ENCODE assay signal across 22 cellular contexts in genomic region chr2:203175371-203175770, GRCh38.
"Had no signal": no experiment of that assay in that cellular context is flagged by ENCODE, and none has a peak within 500 bp of the region (broad histone marks: within the 10 kb centered on the region; RNA-seq: fewer than 3 reads in every experiment).

No MANE protein-coding gene starts in this region.

- H3K4me3 Mint-ChIP-seq: activated CD4-positive, alpha-beta memory T cell treated with anti-CD3 and anti-CD28 coated beads for 36 hours; activated CD4-positive, alpha-beta T cell treated with anti-CD3 and anti-CD28 coated beads for 36 hours; activated naive CD8-positive, alpha-beta T cell treated with anti-CD3 and anti-CD28 coated beads, Interleukin-2, amount 10 ng/mL, durations not matched to agents 7 days and 5 days; activated T-helper 17 cell treated with anti-CD3 and anti-CD28 coated beads, Interleukin-2, amount 50 U/mL, for 72 hours; effector memory CD8-positive, alpha-beta T cell; nephron; stimulated activated naive CD8-positive, alpha-beta T cell treated with anti-CD3 and anti-CD28 coated beads, Interleukin-15, amount 100 ng/mL, for 72 hours; WTC11 had no signal

- DNase-seq: activated CD4-positive, alpha-beta memory T cell treated with anti-CD3 and anti-CD28 coated beads for 36 hours; activated CD4-positive, alpha-beta T cell treated with anti-CD3 and anti-CD28 coated beads for 36 hours; activated naive CD4-positive, alpha-beta T cell treated with Interleukin-2 at 50 U/mL for 16 hours; activated naive CD8-positive, alpha-beta T cell treated with anti-CD3 and anti-CD28 coated beads, Interleukin-2, amount 10 ng/mL, durations not matched to agents 7 days and 5 days; activated T-cell treated with anti-CD3 and anti-CD28 coated beads for 4 hours; anterior cingulate cortex; effector memory CD8-positive, alpha-beta T cell; islet precursor cell; lower lobe of right lung; nucleus accumbens; posterior cingulate gyrus; right cardiac atrium; stimulated activated CD4-positive, alpha-beta T cell treated with anti-CD3 and anti-CD28 coated beads, Interleukin-2, amount 100 ng/mL, for 48 hours; stimulated activated naive CD8-positive, alpha-beta T cell treated with anti-CD3 and anti-CD28 coated beads, Interleukin-15, amount 100 ng/mL, for 72 hours; transverse colon; uterus had no signal

- H3K36me3 Mint-ChIP-seq: WTC11 had no signal

- H3K4me1 Mint-ChIP-seq: activated T-helper 17 cell treated with anti-CD3 and anti-CD28 coated beads, Interleukin-2, amount 50 U/mL, for 72 hours; nephron; WTC11 had no signal

- H3K4me1 ChIP-seq: breast epithelium, lower lobe of right lung, suprapubic skin, transverse colon, uterus had no signal

- H3K4me3 ChIP-seq: breast epithelium, lower lobe of right lung, skin epidermis, suprapubic skin, transverse colon, uterus had no signal

- H3K27ac ChIP-seq: breast epithelium, lower lobe of right lung, skin epidermis, suprapubic skin, transverse colon, uterus had no signal

- H3K9me3 Mint-ChIP-seq: activated CD4-positive, alpha-beta memory T cell treated with anti-CD3 and anti-CD28 coated beads for 36 hours; activated naive CD8-positive, alpha-beta T cell treated with anti-CD3 and anti-CD28 coated beads, Interleukin-2, amount 10 ng/mL, durations not matched to agents 7 days and 5 days; activated T-helper 17 cell treated with anti-CD3 and anti-CD28 coated beads, Interleukin-2, amount 50 U/mL, for 72 hours; effector memory CD8-positive, alpha-beta T cell; nephron; stimulated activated naive CD8-positive, alpha-beta T cell treated with anti-CD3 and anti-CD28 coated beads, Interleukin-15, amount 100 ng/mL, for 72 hours; WTC11 had no signal

- ATAC-seq: activated CD4-positive, alpha-beta T cell treated with anti-CD3 and anti-CD28 coated beads for 36 hours; activated T-helper 17 cell treated with anti-CD3 and anti-CD28 coated beads, Interleukin-2, amount 50 U/mL, for 72 hours; effector memory CD8-positive, alpha-beta T cell; lower lobe of right lung; right cardiac atrium; stimulated activated naive CD8-positive, alpha-beta T cell treated with anti-CD3 and anti-CD28 coated beads, Interleukin-15, amount 100 ng/mL, for 72 hours; WTC11 had no signal

- H3K36me3 ChIP-seq: breast epithelium, uterus had no signal

- H3K9me3 ChIP-seq: breast epithelium, lower lobe of right lung, suprapubic skin, transverse colon, uterus had no signal

- H3K27ac Mint-ChIP-seq: activated CD4-positive, alpha-beta memory T cell treated with anti-CD3 and anti-CD28 coated beads for 36 hours; activated CD4-positive, alpha-beta T cell treated with anti-CD3 and anti-CD28 coated beads for 36 hours; activated naive CD8-positive, alpha-beta T cell treated with anti-CD3 and anti-CD28 coated beads, Interleukin-2, amount 10 ng/mL, durations not matched to agents 7 days and 5 days; activated T-helper 17 cell treated with anti-CD3 and anti-CD28 coated beads, Interleukin-2, amount 50 U/mL, for 72 hours; nephron; stimulated activated naive CD8-positive, alpha-beta T cell treated with anti-CD3 and anti-CD28 coated beads, Interleukin-15, amount 100 ng/mL, for 72 hours; WTC11 had no signal

- H3K27me3 Mint-ChIP-seq: activated CD4-positive, alpha-beta memory T cell treated with anti-CD3 and anti-CD28 coated beads for 36 hours; activated CD4-positive, alpha-beta T cell treated with anti-CD3 and anti-CD28 coated beads for 36 hours; activated naive CD8-positive, alpha-beta T cell treated with anti-CD3 and anti-CD28 coated beads, Interleukin-2, amount 10 ng/mL, durations not matched to agents 7 days and 5 days; activated T-helper 17 cell treated with anti-CD3 and anti-CD28 coated beads, Interleukin-2, amount 50 U/mL, for 72 hours; effector memory CD8-positive, alpha-beta T cell; stimulated activated naive CD8-positive, alpha-beta T cell treated with anti-CD3 and anti-CD28 coated beads, Interleukin-15, amount 100 ng/mL, for 72 hours had no signal

- H3K27me3 ChIP-seq: breast epithelium, suprapubic skin, transverse colon, uterus had no signal
